1 cellular context compared by ENCODE assay signal in the genomic region with DNA sequence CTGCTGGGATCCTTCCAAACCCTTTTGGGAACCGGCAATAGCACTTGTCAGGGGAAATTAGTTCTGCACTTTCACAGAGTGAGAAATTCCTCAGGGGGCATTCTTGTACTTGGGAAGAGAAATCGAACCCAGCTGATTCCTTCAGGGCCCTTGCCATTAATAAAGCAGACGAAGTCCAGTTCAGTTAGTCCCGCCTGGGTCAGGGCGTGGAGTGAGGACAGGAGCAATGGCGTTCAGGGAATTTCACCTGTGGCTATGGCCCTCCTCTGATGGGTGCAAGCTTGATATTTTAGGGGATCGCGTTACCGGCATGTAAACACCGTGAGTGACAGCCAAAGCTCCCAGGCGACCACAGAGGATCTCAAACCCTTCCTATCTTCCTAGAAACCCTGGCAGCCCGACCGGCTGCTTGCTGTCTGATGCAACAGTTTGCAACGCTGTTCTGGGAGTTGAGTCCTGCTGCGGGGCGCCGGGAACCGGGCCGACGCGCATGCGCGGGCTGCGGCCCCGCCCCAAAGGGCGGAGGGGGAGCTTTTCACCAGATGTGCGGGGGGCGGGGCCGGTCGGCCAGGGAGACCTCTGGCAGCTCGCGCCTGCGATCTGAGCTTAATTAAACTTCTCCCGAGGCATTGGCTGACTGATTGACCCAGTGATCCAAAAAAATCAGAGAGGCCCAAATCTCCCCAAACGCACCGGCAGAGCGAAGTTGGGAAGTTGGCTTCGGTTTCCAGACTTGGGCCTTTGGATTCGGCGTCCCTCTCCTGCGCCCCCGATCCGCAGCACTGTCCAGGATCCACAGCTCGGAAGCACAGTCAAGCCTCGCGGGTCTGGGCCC.
A peak's percentile ranks its signal among the peaks of the same experiment; 100 is the strongest.
TF ChIP-seq lines count a peak whose summit lies in the region.

No MANE protein-coding gene starts in this region.

TF ChIP-seq in GM23338, 12 proteins besides CTCF, POLR2A, EP300 and RAD21 (continued from another document):
- TF ChIP-seq REST (IDR thresholded peaks at IDR 0.05; ENCODE audit: unreplicated experiment) = peak; percentile 6
- TF ChIP-seq POLR2AphosphoS5 (IDR thresholded peaks at IDR 0.05; ENCODE audit: low read depth) = peak; percentile 88
- TF ChIP-seq, protein P1, sequence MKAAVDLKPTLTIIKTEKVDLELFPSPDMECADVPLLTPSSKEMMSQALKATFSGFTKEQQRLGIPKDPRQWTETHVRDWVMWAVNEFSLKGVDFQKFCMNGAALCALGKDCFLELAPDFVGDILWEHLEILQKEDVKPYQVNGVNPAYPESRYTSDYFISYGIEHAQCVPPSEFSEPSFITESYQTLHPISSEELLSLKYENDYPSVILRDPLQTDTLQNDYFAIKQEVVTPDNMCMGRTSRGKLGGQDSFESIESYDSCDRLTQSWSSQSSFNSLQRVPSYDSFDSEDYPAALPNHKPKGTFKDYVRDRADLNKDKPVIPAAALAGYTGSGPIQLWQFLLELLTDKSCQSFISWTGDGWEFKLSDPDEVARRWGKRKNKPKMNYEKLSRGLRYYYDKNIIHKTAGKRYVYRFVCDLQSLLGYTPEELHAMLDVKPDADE (IDR thresholded peaks at IDR 0.05) = peak; percentile 39; the same call in 1 of the 2 replicates
